Comparison of ENCODE assay signal across 9 cellular contexts in genomic region chr19:1076951-1077350, GRCh38. TPM values are rescaled to one million over a fixed set of nuclear protein-coding genes. Genes with fewer than 3 reads are reported as not detected.
DNase-seq lines count a peak whose midpoint lies in the region; ATAC-seq and TF ChIP-seq lines count a peak whose summit lies in the region.
"Had no signal": no experiment of that assay in that cellular context is flagged by ENCODE, and none has a peak within 500 bp of the region (broad histone marks: within the 10 kb centered on the region; RNA-seq: fewer than 3 reads in every experiment).

No MANE protein-coding gene starts in this region.

- H3K27ac ChIP-seq in epithelial cell of prostate: no peak overlapping the region
- H3K27ac ChIP-seq in testis: no peak overlapping the region
- H3K27ac ChIP-seq: C4-2B had no signal

- no peak for TF ChIP-seq CTCF in testis (IDR thresholded peaks at IDR 0.05)

- intact Hi-C loops in testis (cut with DNase I; ENCODE audit: low total_unique reads): no loop called here

- no peaks in the 10 kb centered on the region for H3K4me1 ChIP-seq in testis

- no peaks in the 10 kb centered on the region for H3K27me3 ChIP-seq in testis

- H3K4me3 ChIP-seq in testis: no peak overlapping the region

- WGBS in testis, 2 donors: 72 to 76% methylated on average over 16 of the region's 16 CpGs

- H3K9me3 ChIP-seq in testis: no peaks in the 10 kb centered on the region

- peak; percentile 45 for ATAC-seq in GM19455 (IDR thresholded peaks at IDR 0.05; ENCODE audit: unreplicated experiment)

- H3K36me3 ChIP-seq in testis (ENCODE audit: low read depth, missing control alignments): no peaks in the 10 kb centered on the region

- TF ChIP-seq POLR2A in testis (IDR thresholded peaks at IDR 0.05): no peak

- DNase-seq in Ammon's horn (ENCODE audit: low spot score) (peak; percentile 62), KG1 (lab: John Stamatoyannopoulos, UW) (peak; percentile 81), epithelial cell of prostate (ENCODE audit: low read depth, low spot score) (peak; percentile 39), testis (no peak), 8988T (no peak)
- peak; percentile 87 to 91 for DNase-seq in activated CD4-positive, alpha-beta T cell treated with anti-CD3 and anti-CD28 coated beads, Interleukin-2, amount 50 U/mL, for 48 hours
- DNase-seq in stimulated activated CD4-positive, alpha-beta T cell treated with anti-CD3 and anti-CD28 coated beads, Interleukin-15, amount 100 ng/mL, for 48 hours (ENCODE audit: low read depth in 2 of 2): peak; percentile 89 to 91

RNA-seq across cellular contexts. Expression of gene ARHGAP45, which starts 10.0 kb away (rescaled TPM):
- total RNA-seq in testis: 10 to 100 TPM; 20.7 to 31.7 TPM
- 14.1 TPM for polyA plus RNA-seq in testis (ENCODE audit: insufficient read depth, low read depth, low replicate concordance)

RNA-seq across cellular contexts. Expression of gene POLR2E, which starts 18.2 kb away (rescaled TPM):
- total RNA-seq in testis: 100 to 1,000 TPM in 1 of 2 donors, 10 to 100 TPM in 1; 96.5 to 143 TPM
- polyA plus RNA-seq in testis (ENCODE audit: insufficient read depth, low read depth, low replicate concordance): 246 TPM

RNA-seq across cellular contexts. Expression of gene GPX4, which starts 26.8 kb away (rescaled TPM):
- 1,000 to 10,000 TPM; 1,153 to 1,773 TPM for total RNA-seq in testis
- 1,893 TPM for polyA plus RNA-seq in testis (ENCODE audit: insufficient read depth, low read depth, low replicate concordance)

RNA-seq across cellular contexts. Expression of gene ABCA7, which starts 37.0 kb away (rescaled TPM):
- 10 to 100 TPM; 12.1 to 14.6 TPM for total RNA-seq in testis
- 7.3 TPM for polyA plus RNA-seq in testis (ENCODE audit: insufficient read depth, low read depth, low replicate concordance)

RNA-seq across cellular contexts. Expression of gene CNN2, which starts 50.5 kb away (rescaled TPM):
- total RNA-seq in testis: 10 to 100 TPM; 19.1 to 28.0 TPM
- polyA plus RNA-seq in testis (ENCODE audit: insufficient read depth, low read depth, low replicate concordance): 36.4 TPM

Comparison
In these comparisons a context has a peak if more than half of its experiments do, and no peak if none do; other contexts are left out.
1. DNase-seq: peak in Ammon's horn (single experiment), KG1 (single experiment), activated CD4-positive, alpha-beta T cell treated with anti-CD3 and anti-CD28 coated beads, Interleukin-2, amount 50 U/mL, for 48 hours (2 of 2), epithelial cell of prostate (single experiment) and stimulated activated CD4-positive, alpha-beta T cell treated with anti-CD3 and anti-CD28 coated beads, Interleukin-15, amount 100 ng/mL, for 48 hours (2 of 2); none in testis (single experiment) and 8988T (single experiment).